16 cellular contexts compared by ENCODE assay signal in the genomic region with DNA sequence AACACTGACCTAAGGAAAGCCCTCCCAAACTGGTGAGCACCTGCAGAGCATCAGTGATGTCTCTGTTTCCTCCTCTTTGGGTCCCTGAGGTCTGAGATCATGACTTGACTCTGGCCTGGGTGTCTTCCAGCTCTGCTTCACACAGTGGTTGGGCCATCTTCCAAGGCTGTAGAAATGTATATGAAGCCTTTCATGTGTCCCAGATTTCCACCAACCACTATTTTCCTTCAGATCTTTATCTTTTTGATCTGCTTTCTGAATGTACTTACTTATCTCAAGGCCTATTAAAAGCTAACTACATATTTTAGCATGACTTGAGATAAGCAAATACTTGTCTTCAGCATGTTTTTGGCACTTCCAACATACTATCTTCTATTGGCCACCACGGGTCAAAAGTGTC. TPM values are rescaled to one million over a fixed set of nuclear protein-coding genes. Genes with fewer than 3 reads are reported as not detected.
DNase-seq lines count a peak whose midpoint lies in the region; ATAC-seq, FAIRE-seq and TF ChIP-seq lines count a peak whose summit lies in the region.
"Had no signal": no experiment of that assay in that cellular context is flagged by ENCODE, and none has a peak within 500 bp of the region (broad histone marks: within the 10 kb centered on the region; RNA-seq: fewer than 3 reads in every experiment).

No MANE protein-coding gene starts in this region.

- H4K20me1 ChIP-seq in K562 (replicated peaks; ENCODE audit: control insufficient read depth, insufficient read depth, low read length) (no peaks in the 10 kb centered on the region), keratinocyte (ENCODE audit: control insufficient read depth, extremely low read depth, insufficient read depth, low read length) (no peaks in the 10 kb centered on the region), MM.1S (ENCODE audit: insufficient read depth, low read length) (no peaks in the 10 kb centered on the region)

- POLR2A ChIA-PET in K562 (lab: Yijun Ruan, JAX): no interaction called here
- POLR2A ChIA-PET in T-cell (lab: Charles Lee): no interaction called here

- H3K4me1 ChIP-seq in K562 (replicated peaks in 1 of 2; ENCODE audit: control insufficient read depth in 2 of 2, insufficient read depth in 2 of 2, low read length in 2 of 2) (no peaks in the 10 kb centered on the region), keratinocyte (ENCODE audit: control insufficient read depth, extremely low read depth, insufficient read depth, low read length) (peaks cover 4% of the 10 kb centered on the region), MM.1S (ENCODE audit: low read length) (no peaks in the 10 kb centered on the region)

- H3K4me1 Mint-ChIP-seq in T-cell: no peaks in the 10 kb centered on the region
- H3K4me1 Mint-ChIP-seq: B cell; CD4-positive, alpha-beta memory T cell had no signal

- no TSS peak for BruUV-seq in K562 (replicated peaks; lab: Mats Ljungman, UMichigan)

- H3K9me3 Mint-ChIP-seq in T-cell: peaks cover 0 to 2% (median 0%) of the 10 kb centered on the region in 3 donors
- H3K9me3 Mint-ChIP-seq: CD4-positive, alpha-beta memory T cell; HFFc6 had no signal

- H3K27me3 ChIP-seq in K562 (ENCODE audit: control insufficient read depth in 2 of 2, insufficient read depth in 2 of 2, low read length in 2 of 2) (no peaks in the 10 kb centered on the region), keratinocyte (ENCODE audit: control insufficient read depth, extremely low read depth, insufficient read depth, low read length) (no peaks in the 10 kb centered on the region), MM.1S (replicated peaks; ENCODE audit: insufficient read depth, low read length) (no peaks in the 10 kb centered on the region)

- H2AFZ ChIP-seq in K562 (ENCODE audit: low read depth, low read length) (no peak overlapping the region), keratinocyte (ENCODE audit: control insufficient read depth, low read length) (no peak overlapping the region), MM.1S (ENCODE audit: low read length) (no peak overlapping the region)

- H3K4me3 ChIP-seq in LNCaP clone FGC (ENCODE audit: low read depth, low read length) (no peak overlapping the region), K562 (no peak overlapping the region), keratinocyte (ENCODE audit: control insufficient read depth in 2 of 3, extremely low read depth in 1 of 3, insufficient read depth in 2 of 3, low read depth in 1 of 3, low read length in 3 of 3) (no peak overlapping the region), MM.1S (ENCODE audit: low read length) (no peak overlapping the region)

- H3K4me3 Mint-ChIP-seq in T-cell: no peak overlapping the region
- H3K4me3 Mint-ChIP-seq: B cell; CD4-positive, alpha-beta memory T cell; HFFc6 had no signal

- no peak for FAIRE-seq in K562 (lab: Jason Lieb, UNC)
- peak; percentile 52 for FAIRE-seq in keratinocyte (lab: Jason Lieb, UNC)
- FAIRE-seq: A204.1, HepG2, HTR-8/SVneo had no signal

- ATAC-seq in K562 (no peak), T-cell (replicated peaks in 1 of 4) (no peak)
- ATAC-seq: HepG2 had no signal

- TF ChIP-seq CTCF in LNCaP clone FGC (IDR thresholded peaks at IDR 0.05; ENCODE audit: control insufficient read depth, extremely low read depth, insufficient read depth) (no peak), K562 (IDR thresholded peaks at IDR 0.05 in 2 of 3, conservative IDR thresholded peaks at IDR 0.05 in 1 of 3; ENCODE audit: insufficient read depth in 2 of 3, low read depth in 1 of 3, low read length in 3 of 3) (no peak), keratinocyte (optimal IDR thresholded peaks at IDR 0.05 in 1 of 3, IDR thresholded peaks at IDR 0.05 in 1 of 3, conservative IDR thresholded peaks at IDR 0.05 in 1 of 3; ENCODE audit: extremely low read depth in 1 of 3, insufficient read depth in 2 of 3, low read length in 3 of 3) (no peak), MM.1S (IDR thresholded peaks at IDR 0.05; ENCODE audit: low read length) (no peak)

- dilution Hi-C loops in keratinocyte (cut with MboI; ENCODE audit: extremely low pct_ligation_motif_present, low sequenced_read_pairs): no loop called here

- H3K9me2 ChIP-seq in MM.1S (replicated peaks; ENCODE audit: insufficient read depth, low read length): no peaks in the 10 kb centered on the region

- H3K79me2 ChIP-seq in K562 (ENCODE audit: control insufficient read depth, insufficient read depth, low read length): no peaks in the 10 kb centered on the region
- H3K79me2 ChIP-seq in keratinocyte (ENCODE audit: control insufficient read depth, insufficient read depth, low read length): no peaks in the 10 kb centered on the region
- no peaks in the 10 kb centered on the region for H3K79me2 ChIP-seq in MM.1S (ENCODE audit: low read length)

- H3K27me3 Mint-ChIP-seq in T-cell: no peaks in the 10 kb centered on the region
- H3K27me3 Mint-ChIP-seq: B cell had no signal

- no peak overlapping the region for H3K27ac Mint-ChIP-seq in T-cell
- H3K27ac Mint-ChIP-seq: B cell; CD4-positive, alpha-beta memory T cell; HFFc6 had no signal

- H3K9me3 ChIP-seq in K562 (replicated peaks; ENCODE audit: control insufficient read depth, insufficient read depth, low read depth, low read length) (no peaks in the 10 kb centered on the region), keratinocyte (ENCODE audit: control insufficient read depth, low read depth, low read length) (no peaks in the 10 kb centered on the region), MM.1S (replicated peaks; ENCODE audit: insufficient read depth, low read length) (no peaks in the 10 kb centered on the region)

- WGBS in K562 (ENCODE audit: insufficient coverage, low coverage, missing lambda C conversion rate): 0% methylated on average over 1 of the region's 1 CpG

- CTCF ChIA-PET in K562 (lab: Yijun Ruan, JAX; ENCODE audit: low intra/inter-chr PET ratio): no interaction called here
- CTCF ChIA-PET in T-cell (lab: Charles Lee): no interaction called here

- no peak overlapping the region for H3K4me2 ChIP-seq in K562 (ENCODE audit: insufficient read depth, low read length)
- H3K4me2 ChIP-seq in keratinocyte (ENCODE audit: control insufficient read depth, extremely low read depth, insufficient read depth, low read depth, low read length): no peak overlapping the region
- H3K4me2 ChIP-seq in MM.1S (ENCODE audit: low read depth, low read length): no peak overlapping the region

- DNase-seq in EH (ENCODE audit: low read depth) (peak; percentile 18), LNCaP clone FGC (ENCODE audit: low read depth) (peak; percentile 17), K562 (ENCODE audit: extremely low read depth in 1 of 4, low spot score in 3 of 4) (no peak), keratinocyte (ENCODE audit: low read depth, low spot score) (no peak), MM.1S (no peak), DMS153 treated with DMSO at 0.1 percent for 48 hours (lab: John Stamatoyannopoulos, UW; ENCODE audit: unreplicated experiment) (no peak), T-cell (no peak)
- DNase-seq: C1 segment of cervical spinal cord; CD4-positive, alpha-beta memory T cell; DND-41; HCEC 1CT; HFFc6 had no signal

- H3K9me1 ChIP-seq in K562 (ENCODE audit: control insufficient read depth, insufficient read depth, low read length) (no peaks in the 10 kb centered on the region), keratinocyte (ENCODE audit: control insufficient read depth, extremely low read depth, insufficient read depth, low read length) (no peaks in the 10 kb centered on the region)

- H3F3A ChIP-seq in MM.1S (ENCODE audit: insufficient read depth, low read length): no peaks in the 10 kb centered on the region

- H3K36me3 Mint-ChIP-seq in T-cell: no peaks in the 10 kb centered on the region

- H3K9ac ChIP-seq in K562 (ENCODE audit: insufficient read depth in 1 of 2, low read depth in 2 of 2, low read length in 2 of 2) (no peak overlapping the region), keratinocyte (ENCODE audit: control insufficient read depth, extremely low read depth, insufficient read depth, low read length) (no peak overlapping the region), MM.1S (ENCODE audit: low read length) (no peak overlapping the region)

- no peak for TF ChIP-seq EP300 in K562 (IDR thresholded peaks at IDR 0.05; ENCODE audit: low read length)

- in situ Hi-C loops in K562 (cut with MboI): no loop called here

- TF ChIP-seq RAD21 in K562 (CRISPR knock-in tag; conservative IDR thresholded peaks at IDR 0.05 in 1 of 2, IDR thresholded peaks at IDR 0.05 in 1 of 2): no peak

- intact Hi-C loops in K562 (cut with micrococcal nuclease): no loop called here

- H3K36me3 ChIP-seq in K562 (ENCODE audit: control insufficient read depth, insufficient read depth, low read length) (peaks cover 2% of the 10 kb centered on the region; the same call in 1 of the 3 replicates), keratinocyte (ENCODE audit: control insufficient read depth in 2 of 2, extremely low read depth in 1 of 2, insufficient read depth in 2 of 2, low read length in 2 of 2) (no peaks in the 10 kb centered on the region), MM.1S (replicated peaks; ENCODE audit: insufficient read depth, low read length) (no peaks in the 10 kb centered on the region)

- H3K27ac ChIP-seq in K562 (ENCODE audit: extremely low read depth, low read depth, low read length) (no peak overlapping the region), keratinocyte (ENCODE audit: control insufficient read depth, insufficient read depth, low read length) (no peak overlapping the region), MM.1S (ENCODE audit: low read length) (no peak overlapping the region)

- TF ChIP-seq POLR2A in K562 (conservative IDR thresholded peaks at IDR 0.05): no peak

RNA-seq across cellular contexts. Expression of gene PRELID2, which starts 47.1 kb away (rescaled TPM):
- total RNA-seq in K562 (2011; cell fraction: chromatin; rRNA removed; ENCODE audit: low replicate concordance): 98.0 and 157 TPM in 2 replicates
- 44.4 and 52.9 TPM in 2 replicates for total RNA-seq in K562 (2011; cell fraction: nucleolus; rRNA removed)
- 98.7 and 150 TPM in 2 replicates for total RNA-seq in K562 (2011; cell fraction: nucleoplasm; rRNA removed)
- total RNA-seq in K562 (2014; rRNA removed) (42.7 and 68.2 TPM in 2 replicates), K562 (2014; rRNA removed; fragmentation: Illumina TruSeq; extraction: Trizol) (34.1 and 36.8 TPM in 2 replicates), K562 (2015; rRNA removed; fragmentation: Illumina TruSeq; extraction: Trizol) (27.3 and 30.1 TPM in 2 replicates), K562 (2021) (20.1 and 23.7 TPM in 2 replicates), T-cell (1 to 10 TPM in 2 of 5 donors, under 1 TPM in 3; 0.23 to 1.9 (median 0.69) TPM)
- polyA plus RNA-seq in K562 (2011; rRNA removed) (23.0 and 28.8 TPM in 2 replicates), K562 (2014; fragmentation: Illumina TruSeq; extraction: Trizol) (21.5 and 23.9 TPM in 2 replicates), K562 (2014; fragmentation: Nextera tagmentation; extraction: Ambion mirVana) (1 to 10 TPM; 6.4 to 7.8 TPM), K562 (2014; rRNA removed) (34.7 and 35.0 TPM in 2 replicates), keratinocyte (2.0 to 6.5 TPM (median 5.1 TPM) in 3 replicates)
- polyA plus RNA-seq in K562 (2011; cell fraction: cytosol; rRNA removed): 4.8 and 12.2 TPM in 2 replicates
- polyA plus RNA-seq in K562 (2011; cell fraction: nucleus; rRNA removed): 24.7 and 26.4 TPM in 2 replicates
- polyA plus RNA-seq in K562 (2012): 13.1 and 14.4 TPM in 2 replicates
- polyA minus RNA-seq in K562 (2011; rRNA and poly(A)+ RNA removed): 56.7 and 88.0 TPM in 2 replicates
- 18.0 and 22.5 TPM in 2 replicates for polyA minus RNA-seq in K562 (2011; cell fraction: cytosol; rRNA and poly(A)+ RNA removed)
- polyA minus RNA-seq in K562 (2011; cell fraction: nucleus; rRNA and poly(A)+ RNA removed): 77.7 and 125 TPM in 2 replicates
- 0.45 TPM for polyA plus RNA-seq in keratinocyte (2011; ENCODE audit: low read depth)
- polyA plus RNA-seq in keratinocyte (2011; cell fraction: cytosol; rRNA removed): 3.7 and 4.2 TPM in 2 replicates
- 2.6 and 2.7 TPM in 2 replicates for polyA plus RNA-seq in keratinocyte (2011; cell fraction: nucleus; rRNA removed)
- 1.0 and 5.6 TPM in 2 replicates for polyA plus RNA-seq in keratinocyte (2012; ENCODE audit: low replicate concordance)
- polyA minus RNA-seq in keratinocyte: 0.62 to 5.9 TPM (median 4.5 TPM) in 3 replicates
- 2.5 TPM for polyA minus RNA-seq in keratinocyte (2011; cell fraction: cytosol; rRNA and poly(A)+ RNA removed)
- polyA minus RNA-seq in keratinocyte (2011; cell fraction: nucleus; rRNA and poly(A)+ RNA removed): 8.9 and 18.8 TPM in 2 replicates

Comparison
In these comparisons a context has a peak if more than half of its experiments do, and no peak if none do; other contexts are left out.
1. DNase-seq: peak in EH (single experiment) and LNCaP clone FGC (single experiment); none in K562 (0 of 4), keratinocyte (single experiment), MM.1S (single experiment), DMS153 treated with DMSO at 0.1 percent for 48 hours (single experiment) and T-cell (0 of 34).
2. RNA of gene PRELID2, which starts 47.1 kb away (total RNA-seq): 20.1 to 157 TPM in K562; 0.23 to 1.9 TPM in T-cell; every median in the first group is over 4 times any median in the second.